In the genomic region with DNA sequence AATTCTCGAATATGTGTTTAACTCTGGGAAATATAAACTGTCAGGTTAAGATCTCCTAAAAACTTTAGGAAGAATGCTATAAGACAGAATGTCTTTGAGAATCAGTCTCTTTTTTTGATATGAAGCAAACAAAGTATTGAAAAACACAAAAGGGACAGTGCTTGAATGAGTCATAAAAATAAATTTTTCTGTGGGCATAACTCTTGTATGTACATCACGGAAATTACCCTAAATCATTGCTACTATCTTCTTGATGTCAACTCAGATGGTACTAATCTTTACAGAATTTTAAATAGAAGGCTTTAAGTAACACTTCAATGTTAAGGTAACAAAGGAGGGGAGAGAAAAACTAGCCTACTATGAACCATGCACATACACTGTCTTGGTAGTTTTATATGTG, we compare ENCODE assay signal across 23 cellular contexts.
"Had no signal": no experiment of that assay in that cellular context is flagged by ENCODE, and none has a peak within 500 bp of the region (broad histone marks: within the 10 kb centered on the region; RNA-seq: fewer than 3 reads in every experiment).

No MANE protein-coding gene starts in this region.

- H3K4me1 ChIP-seq: lower lobe of right lung, parathyroid adenoma, testis, uterus had no signal

- H3K4me2 ChIP-seq: hepatocyte had no signal

- H3K4me3 ChIP-seq: hepatocyte, lower lobe of right lung, testis, uterus had no signal

- H3K4me1 Mint-ChIP-seq: brain had no signal

- ATAC-seq: left lobe of liver, lower lobe of right lung, right cardiac atrium, T-cell had no signal

- H3K27ac ChIP-seq: hepatocyte, lower lobe of right lung, parathyroid adenoma, testis, uterus, WERI-Rb-1 had no signal

- H3K9me3 Mint-ChIP-seq: immature natural killer cell had no signal

- H3K9me3 ChIP-seq: lower lobe of right lung, testis, uterus had no signal

- H3K9ac ChIP-seq: parathyroid adenoma had no signal

- H3K36me3 ChIP-seq: lower lobe of right lung, uterus, WERI-Rb-1 had no signal

- DNase-seq: activated CD4-positive, alpha-beta T cell treated with anti-CD3 and anti-CD28 coated beads for 4 hours; activated effector memory CD4-positive, alpha-beta T cell treated with anti-CD3 and anti-CD28 coated beads, Interleukin-2, amount 50 U/mL, for 16 hours; activated T-cell treated with anti-CD3 and anti-CD28 coated beads, Interleukin-2, amount 50 U/mL, for 72 hours; aorta; effector memory CD4-positive, alpha-beta T cell; glutamatergic neuron; immature natural killer cell; lower lobe of right lung; mesendoderm; naive B cell; nucleus accumbens; right cardiac atrium; stimulated activated CD4-positive, alpha-beta T cell treated with anti-CD3 and anti-CD28 coated beads, Interleukin-4, amount 100 ng/mL, for 24 hours; T-cell; testis; trophoblast cell; uterus; WERI-Rb-1 had no signal

- H3K4me3 Mint-ChIP-seq: activated T-cell treated with anti-CD3 and anti-CD28 coated beads, Interleukin-2, amount 50 U/mL, for 72 hours; brain; immature natural killer cell; naive B cell; T-cell; T-helper 2 cell treated with Interferon-gamma antibody and Interleukin-4, amounts not matched to agents 5 μg/mL and 100 μg/mL, for 36 hours had no signal

- H3K27me3 ChIP-seq: hepatocyte, testis, uterus had no signal

- H3K79me2 ChIP-seq: hepatocyte, parathyroid adenoma had no signal

- H2AFZ ChIP-seq: hepatocyte, parathyroid adenoma had no signal

- H3K36me3 Mint-ChIP-seq: brain, immature natural killer cell, naive B cell, T-cell had no signal

- H3K27me3 Mint-ChIP-seq: brain, naive B cell, T-cell had no signal

- H3K27ac Mint-ChIP-seq: activated T-cell treated with anti-CD3 and anti-CD28 coated beads, Interleukin-2, amount 50 U/mL, for 72 hours; brain; T-cell; T-helper 2 cell treated with Interferon-gamma antibody and Interleukin-4, amounts not matched to agents 5 μg/mL and 100 μg/mL, for 36 hours had no signal
